ENCODE assay signal across 1 cellular context in genomic region chr3:72597756-72598195, GRCh38.
A peak's percentile ranks its signal among the peaks of the same experiment; 100 is the strongest.
TF ChIP-seq lines count a peak whose summit lies in the region.

No MANE protein-coding gene starts in this region.

TF ChIP-seq in H1, 55 proteins besides CTCF, POLR2A, EP300 and RAD21 (continued from another document):
- TF ChIP-seq CHD7 (IDR thresholded peaks at IDR 0.05; ENCODE audit: insufficient replicate concordance, low read length) (peak; percentile 99), SIN3A (conservative IDR thresholded peaks at IDR 0.05 in 1 of 2, IDR thresholded peaks at IDR 0.05 in 1 of 2; ENCODE audit: low read depth in 1 of 2, low read length in 2 of 2) (no peak), EGR1 (IDR thresholded peaks at IDR 0.05; ENCODE audit: borderline replicate concordance, low read depth, low read length) (no peak)
